26 cellular contexts compared by ENCODE assay signal in genomic region chr10:44034946-44035345, GRCh38.
"Had no signal": no experiment of that assay in that cellular context is flagged by ENCODE, and none has a peak within 500 bp of the region (broad histone marks: within the 10 kb centered on the region; RNA-seq: fewer than 3 reads in every experiment).

No MANE protein-coding gene starts in this region.

- FAIRE-seq: urothelium cell line had no signal

- H3K4me3 ChIP-seq: stomach, suprapubic skin, testis, thoracic aorta, thyroid gland, tibial artery, tibial nerve, transverse colon, upper lobe of left lung, upper lobe of right lung, uterus, vagina had no signal

- DNase-seq: stimulated activated CD4-positive, alpha-beta T cell treated with anti-CD3 and anti-CD28 coated beads, Interleukin-2, amount 100 ng/mL, for 48 hours; stimulated activated CD4-positive, alpha-beta T cell treated with anti-CD3 and anti-CD28 coated beads, Interleukin-4, amount 100 ng/mL, for 1 hour; stimulated activated CD4-positive, alpha-beta T cell treated with anti-CD3 and anti-CD28 coated beads, Interleukin-4, amount 100 ng/mL, for 24 hours; stimulated activated CD4-positive, alpha-beta T cell treated with anti-CD3 and anti-CD28 coated beads, Interleukin-4, amount 100 ng/mL, for 4 hours; stimulated activated CD8-positive, alpha-beta memory T cell treated with anti-CD3 and anti-CD28 coated beads, Interleukin-4, amount 100 ng/mL, for 48 hours; stimulated activated naive B cell treated with anti-CD40 and anti-IgM and Interleukin-4, amounts not matched to agents 10 μg/mL and 1 μg/mL and 100 μg/mL, for 72 hours; stimulated activated naive CD4-positive, alpha-beta T cell; stimulated activated naive CD4-positive, alpha-beta T cell treated with Interleukin-2 at 50 U/mL for 16 hours; stimulated activated naive CD8-positive, alpha-beta T cell treated with anti-CD3 and anti-CD28 coated beads, Interleukin-15, amount 100 ng/mL, for 72 hours; stimulated activated naive CD8-positive, alpha-beta T cell treated with anti-CD3 and anti-CD28 coated beads, Interleukin-15, Interleukin-2, amounts not matched to agents 100 U/mL and 50 U/mL, for 24 hours; stomach; substantia nigra; testis; thyroid gland; tibial artery; transverse colon; upper lobe of left lung; upper lobe of right lung; uterus had no signal

- H3K27me3 ChIP-seq: stomach, suprapubic skin, testis, thyroid gland, tibial artery, tibial nerve, transverse colon, upper lobe of left lung, upper lobe of right lung, uterus, vagina had no signal

- H3K4me1 ChIP-seq: testis, transverse colon, upper lobe of left lung had no signal

- H3K36me3 ChIP-seq: stomach, suprapubic skin, thoracic aorta, thyroid gland, tibial artery, tibial nerve, transverse colon, upper lobe of left lung, upper lobe of right lung, uterus, vagina had no signal

- H3K27ac ChIP-seq: stomach, suprapubic skin, testis, thoracic aorta, thyroid gland, tibial artery, tibial nerve, transverse colon, upper lobe of left lung, upper lobe of right lung, uterus, vagina had no signal

- H3K9me3 ChIP-seq: stomach, suprapubic skin, testis, thoracic aorta, thyroid gland, tibial artery, tibial nerve, transverse colon, upper lobe of left lung, upper lobe of right lung, uterus, vagina had no signal

- ATAC-seq: stimulated activated effector memory CD8-positive, alpha-beta T cell treated with anti-CD3 and anti-CD28 coated beads, Interleukin-12 subunit alpha, Interleukin-12 subunit beta, amount 100 ng/mL, for 72 hours; stimulated activated memory B cell treated with anti-CD40 and anti-IgM and Interleukin-4, amounts not matched to agents 10 μg/mL and 1 μg/mL and 100 μg/mL, for 72 hours; stimulated activated naive B cell treated with anti-CD40 and anti-IgM and Interleukin-4, amounts not matched to agents 10 μg/mL and 1 μg/mL and 100 μg/mL, for 72 hours; stimulated activated naive CD8-positive, alpha-beta T cell treated with anti-CD3 and anti-CD28 coated beads, Interleukin-15, amount 100 ng/mL, for 72 hours; stimulated activated naive CD8-positive, alpha-beta T cell treated with anti-CD3 and anti-CD28 coated beads, Interleukin-15, Interleukin-2, amounts not matched to agents 100 U/mL and 50 U/mL, for 24 hours; upper lobe of right lung had no signal
